9 cellular contexts compared by ENCODE assay signal in the genomic region with DNA sequence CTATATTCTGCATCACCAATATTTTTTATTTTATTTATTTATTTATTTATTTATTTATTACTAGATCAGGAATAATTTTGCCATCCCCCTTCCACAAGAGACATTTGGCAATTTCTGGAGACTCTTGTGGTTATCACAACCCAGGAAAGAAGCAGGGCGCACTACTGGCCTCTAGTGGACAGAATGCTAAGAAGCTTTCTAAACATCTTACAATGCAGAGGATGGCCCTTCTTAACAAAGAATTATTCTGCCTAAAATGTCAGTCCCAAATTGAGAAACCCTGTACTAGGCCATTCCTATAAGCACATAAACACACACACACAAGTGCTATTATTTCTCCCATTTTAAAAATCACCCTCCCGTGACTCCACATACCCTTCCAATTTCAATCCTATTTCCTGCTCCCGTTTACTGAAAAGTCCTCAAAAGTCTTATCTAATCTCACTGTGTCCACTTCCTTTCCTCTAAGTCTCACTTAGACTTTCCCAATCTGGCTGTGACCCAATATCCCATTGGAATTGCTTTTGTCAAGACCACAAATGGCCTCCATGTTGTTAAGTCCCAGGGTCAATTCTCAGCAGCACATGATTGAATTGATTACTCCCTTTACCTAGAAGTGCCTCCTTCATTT. TPM values are rescaled to one million over a fixed set of nuclear protein-coding genes. Genes with fewer than 3 reads are reported as not detected.
DNase-seq lines count a peak whose midpoint lies in the region; ATAC-seq and TF ChIP-seq lines count a peak whose summit lies in the region.
"Had no signal": no experiment of that assay in that cellular context is flagged by ENCODE, and none has a peak within 500 bp of the region (broad histone marks: within the 10 kb centered on the region; RNA-seq: fewer than 3 reads in every experiment).

No MANE protein-coding gene starts in this region.

- no peak overlapping the region for H3K27ac ChIP-seq in naive thymus-derived CD4-positive, alpha-beta T cell (ENCODE audit: low read depth, low read length)

- no peaks in the 10 kb centered on the region for H3K36me3 Mint-ChIP-seq in CD14-positive monocyte
- H3K36me3 Mint-ChIP-seq in naive thymus-derived CD4-positive, alpha-beta T cell = no peaks in the 10 kb centered on the region
- H3K36me3 Mint-ChIP-seq: IgD-negative memory B cell had no signal

- no peak overlapping the region for H3K27ac Mint-ChIP-seq in CD14-positive monocyte
- no peak overlapping the region for H3K27ac Mint-ChIP-seq in naive thymus-derived CD4-positive, alpha-beta T cell
- H3K27ac Mint-ChIP-seq: IgD-negative memory B cell had no signal

- no peak overlapping the region for H3K4me3 ChIP-seq in HAP-1
- no peak overlapping the region for H3K4me3 ChIP-seq in naive thymus-derived CD4-positive, alpha-beta T cell (ENCODE audit: low read length)

- in situ Hi-C loops in HAP-1 (cut with MboI; ENCODE audit: low sequenced_read_pairs) = loop anchor here (10.0 to 25.0 kb wide), 4 partner anchors 102 to 830 kb away; a partner anchor contains a TSS

- TF ChIP-seq POLR2A in erythroblast (IDR thresholded peaks at IDR 0.05; ENCODE audit: low read length) = no peak

- H3K27me3 Mint-ChIP-seq in CD14-positive monocyte (ENCODE audit: low read depth in 3 of 3) = peaks cover 0 to 3% (median 0%) of the 10 kb centered on the region in 3 donors
- peaks cover 0 to 17% (median 3%) of the 10 kb centered on the region in 5 donors for H3K27me3 Mint-ChIP-seq in naive thymus-derived CD4-positive, alpha-beta T cell
- H3K27me3 Mint-ChIP-seq: IgD-negative memory B cell had no signal

- peaks cover 0 to 3% (median 0%) of the 10 kb centered on the region in 7 donors for H3K9me3 Mint-ChIP-seq in CD14-positive monocyte
- no peaks in the 10 kb centered on the region for H3K9me3 Mint-ChIP-seq in naive thymus-derived CD4-positive, alpha-beta T cell
- H3K9me3 Mint-ChIP-seq: IgD-negative memory B cell had no signal

- DNase-seq in CD14-positive monocyte (ENCODE audit: low spot score) (no peak), HAP-1 (ENCODE audit: low spot score in 2 of 2) (peak; percentile 61 to 83), NCI-H774 (lab: John Stamatoyannopoulos, UW) (peak; percentile 66), erythroblast (lab: John Stamatoyannopoulos, UW) (peak; percentile 75 to 87), stromal cell of bone marrow (ENCODE audit: low read depth) (peak; percentile 61)
- peak; percentile 68 for DNase-seq in activated CD8-positive, alpha-beta memory T cell treated with anti-CD3 and anti-CD28 coated beads for 24 hours
- DNase-seq in naive thymus-derived CD4-positive, alpha-beta T cell = peak in 8 of 9 donors; percentile 9 to 48 (median 32)

- H3K36me3 ChIP-seq in HAP-1 (replicated peaks) = no peaks in the 10 kb centered on the region
- no peaks in the 10 kb centered on the region for H3K36me3 ChIP-seq in naive thymus-derived CD4-positive, alpha-beta T cell (ENCODE audit: control insufficient read depth in 2 of 3, insufficient read depth in 3 of 3, low read length in 3 of 3)

- TF ChIP-seq CTCF in CD14-positive monocyte (IDR thresholded peaks at IDR 0.05) = peak; percentile 91

- intact Hi-C loops in CD14-positive monocyte (cut with micrococcal nuclease) = loop anchor here in 1 of 2 donors (5.0 kb wide), 1 partner anchor 105 kb away; no protein-coding TSS in a partner anchor
- intact Hi-C loops in naive thymus-derived CD4-positive, alpha-beta T cell (cut with micrococcal nuclease) = loop anchor here (1.0 to 2.0 kb wide), 4 partner anchors 43 to 342 kb away; a partner anchor contains a TSS

- peak; percentile 76 for ATAC-seq in naive thymus-derived CD4-positive, alpha-beta T cell
- ATAC-seq in HG02870 (IDR thresholded peaks at IDR 0.05; ENCODE audit: unreplicated experiment) = no peak

- H3K27me3 ChIP-seq in HAP-1 (ENCODE audit: low read depth) = peaks cover 5% of the 10 kb centered on the region
- H3K27me3 ChIP-seq in naive thymus-derived CD4-positive, alpha-beta T cell (ENCODE audit: control insufficient read depth in 2 of 2, insufficient read depth in 2 of 2, low read length in 2 of 2) = no peaks in the 10 kb centered on the region

- CTCF ChIA-PET in naive thymus-derived CD4-positive, alpha-beta T cell (lab: Charles Lee) = interaction anchor here (0.9 to 6.5 kb wide), 9 partner anchors 14 to 417 kb away, joined by 3 to 86 read pairs (median 5); a partner anchor contains a TSS

- no peaks in the 10 kb centered on the region for H3K9me3 ChIP-seq in HAP-1
- no peaks in the 10 kb centered on the region for H3K9me3 ChIP-seq in naive thymus-derived CD4-positive, alpha-beta T cell (ENCODE audit: control insufficient read depth in 2 of 3, low read length in 3 of 3)

- no peaks in the 10 kb centered on the region; the same call in 1 of the 2 replicates for H3K4me1 ChIP-seq in HAP-1
- no peaks in the 10 kb centered on the region for H3K4me1 ChIP-seq in naive thymus-derived CD4-positive, alpha-beta T cell (ENCODE audit: control insufficient read depth in 2 of 2, insufficient read depth in 2 of 2, low read length in 2 of 2)

- POLR2A ChIA-PET in naive thymus-derived CD4-positive, alpha-beta T cell (lab: Charles Lee) = interaction anchor here (1.0 kb wide), 1 partner anchor 43 kb away, joined by 3 read pairs; no protein-coding TSS in a partner anchor

- no peak overlapping the region for H3K4me3 Mint-ChIP-seq in CD14-positive monocyte
- no peak overlapping the region for H3K4me3 Mint-ChIP-seq in naive thymus-derived CD4-positive, alpha-beta T cell
- H3K4me3 Mint-ChIP-seq: IgD-negative memory B cell had no signal

- H3K4me1 Mint-ChIP-seq in CD14-positive monocyte = no peaks in the 10 kb centered on the region
- H3K4me1 Mint-ChIP-seq in naive thymus-derived CD4-positive, alpha-beta T cell = no peaks in the 10 kb centered on the region
- H3K4me1 Mint-ChIP-seq: IgD-negative memory B cell had no signal

RNA-seq across cellular contexts. Expression of a gene that starts 43.7 kb away (rescaled TPM):
- polyA plus RNA-seq in CD14-positive monocyte = 10 to 100 TPM; 25.3 to 28.4 TPM
- total RNA-seq in naive thymus-derived CD4-positive, alpha-beta T cell = 10 to 100 TPM; 23.3 to 64.0 (median 42.9) TPM
- polyA plus RNA-seq in naive thymus-derived CD4-positive, alpha-beta T cell = 10 to 100 TPM; 22.8 to 34.2 TPM
